ENCODE assay signal across 8 cellular contexts in genomic region chr14:54676822-54677708, GRCh38.
DNase-seq lines count a peak whose midpoint lies in the region; ATAC-seq and TF ChIP-seq lines count a peak whose summit lies in the region.
"Had no signal": no experiment of that assay in that cellular context is flagged by ENCODE, and none has a peak within 500 bp of the region (broad histone marks: within the 10 kb centered on the region; RNA-seq: fewer than 3 reads in every experiment).

No MANE protein-coding gene starts in this region.

- H3K9ac ChIP-seq in endodermal cell (ENCODE audit: extremely low read depth, low read length, poor library complexity, severe bottlenecking) (no peak overlapping the region), mesendoderm (ENCODE audit: low read length) (no peak overlapping the region)

- H3K23ac ChIP-seq in mesendoderm (ENCODE audit: low read length) = no peak overlapping the region

- no peak overlapping the region for H2BK15ac ChIP-seq in mesendoderm (replicated peaks; ENCODE audit: low read depth)

- H3K4me1 ChIP-seq in endodermal cell (ENCODE audit: control insufficient read depth, insufficient read depth, low read length) (no peaks in the 10 kb centered on the region), mesendoderm (ENCODE audit: control insufficient read depth, low read depth, low read length) (peaks cover 14% of the 10 kb centered on the region), vagina (peaks cover 63% of the 10 kb centered on the region)

- H3K4ac ChIP-seq in mesendoderm (ENCODE audit: low read depth, low read length) = no peak overlapping the region

- H3K27me3 ChIP-seq in endodermal cell (ENCODE audit: control insufficient read depth, insufficient read depth, low read length, poor library complexity, severe bottlenecking) = no peaks in the 10 kb centered on the region
- H3K27me3 ChIP-seq in mesendoderm (ENCODE audit: insufficient read depth, low read length, poor library complexity) = no peaks in the 10 kb centered on the region
- no peaks in the 10 kb centered on the region for H3K27me3 ChIP-seq in vagina

- TF ChIP-seq POLR2A in vagina (IDR thresholded peaks at IDR 0.05) = no peak

- no peaks in the 10 kb centered on the region for H3K27me3 Mint-ChIP-seq in endodermal cell (ENCODE audit: insufficient read depth)

- no peaks in the 10 kb centered on the region for H3K9me3 Mint-ChIP-seq in endodermal cell

- no peak overlapping the region for H2BK120ac ChIP-seq in mesendoderm (ENCODE audit: low read depth, low read length)

- H3K79me1 ChIP-seq in mesendoderm (ENCODE audit: low read length) = no peaks in the 10 kb centered on the region

- H3K27ac Mint-ChIP-seq in endodermal cell = peak overlapping the region; percentile 75

- TF ChIP-seq CTCF in endodermal cell (conservative IDR thresholded peaks at IDR 0.05) (no peak), vagina (IDR thresholded peaks at IDR 0.05) (no peak)

- H4K8ac ChIP-seq in mesendoderm (ENCODE audit: low read depth, low read length) = no peak overlapping the region

- no peak for ATAC-seq in HG03565 (IDR thresholded peaks at IDR 0.05; ENCODE audit: unreplicated experiment)

- H3K27ac ChIP-seq in endodermal cell (ENCODE audit: low read depth, low read length) (peak overlapping the region; percentile 91), mesendoderm (ENCODE audit: low read depth, low read length) (peak overlapping the region; percentile 1), vagina (peak overlapping the region; percentile 87)

- H3K4me3 ChIP-seq in endodermal cell (ENCODE audit: low read length) (no peak overlapping the region), mesendoderm (ENCODE audit: low read length) (no peak overlapping the region), vagina (no peak overlapping the region)

- intact Hi-C loops in vagina (cut with DNase I) = no loop called here

- no peak overlapping the region for H3K18ac ChIP-seq in mesendoderm (ENCODE audit: low read length)

- no peaks in the 10 kb centered on the region for H3K36me3 ChIP-seq in endodermal cell (ENCODE audit: control insufficient read depth, insufficient read depth, low read length)
- no peaks in the 10 kb centered on the region for H3K36me3 ChIP-seq in mesendoderm (ENCODE audit: control insufficient read depth, insufficient read depth, low read length)
- no peaks in the 10 kb centered on the region for H3K36me3 ChIP-seq in vagina

- WGBS in endodermal cell (ENCODE audit: insufficient coverage in 1 of 2, insufficient read length in 1 of 2), 2 experiments = 62 to 73% methylated on average over 9 to 11 of the region's 11 CpGs
- no CpG with 5 or more reads among the region's 11 CpGs for WGBS in mesendoderm (ENCODE audit: extremely low coverage, insufficient coverage, low lambda C conversion rate)

- peaks cover 17% of the 10 kb centered on the region for H3K4me1 Mint-ChIP-seq in endodermal cell

- H3K9me3 ChIP-seq in endodermal cell (ENCODE audit: control insufficient read depth, low read length) (no peaks in the 10 kb centered on the region), vagina (no peaks in the 10 kb centered on the region)

- peak overlapping the region; percentile 30 for H3K56ac ChIP-seq in mesendoderm (ENCODE audit: low read length)

- H2AK5ac ChIP-seq in mesendoderm (ENCODE audit: low read length) = no peak overlapping the region

- no peak overlapping the region for H3K4me2 ChIP-seq in mesendoderm (ENCODE audit: low read length)

- DNase-seq in NCI-H2227 treated with DMSO at 0.1 percent for 48 hours (lab: John Stamatoyannopoulos, UW) (peak; percentile 20), endodermal cell (peak; percentile 70), mesendoderm (peak; percentile 87), vagina (ENCODE audit: extremely low spot score in 2 of 2) (no peak), CD1c-positive myeloid dendritic cell (ENCODE audit: extremely low spot score) (no peak), NK-92 (lab: John Stamatoyannopoulos, UW; ENCODE audit: unreplicated experiment) (no peak)
- DNase-seq: activated gamma-delta T cell had no signal

- no peaks in the 10 kb centered on the region for H3K79me2 ChIP-seq in mesendoderm (ENCODE audit: control insufficient read depth, insufficient read depth, low read length)

- H2BK5ac ChIP-seq in mesendoderm (ENCODE audit: low read length) = peak overlapping the region; percentile 11

- no peak overlapping the region for H4K5ac ChIP-seq in mesendoderm (ENCODE audit: low read length)

- no peak overlapping the region for H3K4me3 Mint-ChIP-seq in endodermal cell

- H3K36me3 Mint-ChIP-seq in endodermal cell (ENCODE audit: low read depth) = no peaks in the 10 kb centered on the region

Comparison
In these comparisons a context has a peak if more than half of its experiments do, and no peak if none do; other contexts are left out.
1. DNase-seq: peak in NCI-H2227 treated with DMSO at 0.1 percent for 48 hours (single experiment), endodermal cell (single experiment) and mesendoderm (single experiment); none in vagina (0 of 2), CD1c-positive myeloid dendritic cell (single experiment) and NK-92 (single experiment).
2. H3K27ac ChIP-seq: peak in every context shown above with its lines; median percentile 91 in endodermal cell; 87 in vagina; 1 in mesendoderm.